In the genomic region with DNA sequence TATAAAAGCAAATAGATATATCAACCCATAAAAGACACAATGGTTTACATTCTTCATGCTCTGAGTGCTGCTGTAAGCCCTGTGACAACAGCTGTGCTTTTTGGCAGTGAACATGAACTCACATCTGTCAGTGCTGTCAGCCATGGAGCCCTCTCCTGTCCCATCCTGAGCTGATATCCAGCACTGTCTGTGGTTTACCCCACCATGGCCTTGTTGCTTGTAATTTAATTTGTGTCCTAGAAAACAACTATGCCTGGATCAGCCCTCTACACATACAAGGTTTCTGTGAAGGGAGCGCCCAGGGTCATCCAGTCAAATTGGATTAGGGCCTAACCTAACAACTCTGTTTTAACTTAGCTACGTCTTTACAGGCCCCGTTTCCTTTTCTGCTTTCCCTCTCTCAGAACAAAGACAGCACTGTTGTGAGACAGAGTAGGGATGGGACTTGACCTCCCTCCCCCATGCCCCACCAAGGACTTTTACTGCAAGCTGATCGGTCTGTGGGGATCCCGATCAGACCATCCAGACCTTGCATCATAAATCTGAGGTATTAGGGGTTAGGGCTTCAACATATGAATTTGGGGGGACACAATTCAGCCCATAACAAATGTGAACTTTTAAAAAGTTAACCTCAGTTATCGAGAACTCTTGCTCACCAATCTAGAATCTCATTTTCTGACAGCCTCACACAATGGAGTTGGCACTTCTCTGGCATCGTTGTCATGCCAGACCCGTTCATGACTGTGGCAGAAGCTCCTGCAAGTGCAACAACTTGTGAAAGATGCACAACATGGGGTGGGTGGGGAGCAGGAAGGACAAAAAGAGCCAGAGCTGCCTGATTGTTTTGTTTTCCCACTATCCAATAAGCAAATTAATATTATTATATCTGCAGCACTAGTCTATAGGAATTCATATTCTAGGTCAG, we compare ENCODE assay signal across 10 cellular contexts. TPM values are rescaled to one million over a fixed set of nuclear protein-coding genes. Genes with fewer than 3 reads are reported as not detected.
DNase-seq lines count a peak whose midpoint lies in the region; ATAC-seq and TF ChIP-seq lines count a peak whose summit lies in the region.
"Had no signal": no experiment of that assay in that cellular context is flagged by ENCODE, and none has a peak within 500 bp of the region (broad histone marks: within the 10 kb centered on the region; RNA-seq: fewer than 3 reads in every experiment).

No MANE protein-coding gene starts in this region.

- dilution Hi-C loops in mammary epithelial cell (cut with HindIII; ENCODE audit: low sequenced_read_pairs), result no loop called here

- intact Hi-C loops in mammary epithelial cell (cut with micrococcal nuclease) (loop anchor here (2.0 to 5.0 kb wide), 2 partner anchors 289 to 386 kb away; partner anchors contain the start of gene ABCD3), stomach (cut with DNase I; ENCODE audit: low total_unique reads) (no loop called here)

- peaks cover 8% of the 10 kb centered on the region for H3K4me1 Mint-ChIP-seq in activated naive CD8-positive, alpha-beta T cell treated with anti-CD3 and anti-CD28 coated beads, Interleukin-2, amount 50 U/mL, for 24 hours

- H3K4me3 ChIP-seq in mammary epithelial cell (replicated peaks in 1 of 3; ENCODE audit: insufficient read depth in 1 of 3, low read depth in 2 of 3, low read length in 3 of 3), result no peak overlapping the region
- H3K4me3 ChIP-seq in stomach, result no peak overlapping the region

- TF ChIP-seq EP300 in stomach (IDR thresholded peaks at IDR 0.05), result no peak

- H3K27ac Mint-ChIP-seq in activated naive CD8-positive, alpha-beta T cell treated with anti-CD3 and anti-CD28 coated beads, Interleukin-2, amount 50 U/mL, for 24 hours, result no peak overlapping the region

- H3K9me3 ChIP-seq in mammary epithelial cell (replicated peaks; ENCODE audit: insufficient read depth, low read length) (no peaks in the 10 kb centered on the region), stomach (no peaks in the 10 kb centered on the region)

- no peaks in the 10 kb centered on the region for H3K36me3 ChIP-seq in mammary epithelial cell (ENCODE audit: insufficient read depth, low read length)
- no peaks in the 10 kb centered on the region for H3K36me3 ChIP-seq in stomach

- H3K27ac ChIP-seq in mammary epithelial cell (ENCODE audit: insufficient read depth, low read depth, low read length) (peak overlapping the region; percentile 13), stomach (peak overlapping the region; percentile 24 to 84 (median 77))

- H3K36me3 Mint-ChIP-seq in activated naive CD8-positive, alpha-beta T cell treated with anti-CD3 and anti-CD28 coated beads, Interleukin-2, amount 50 U/mL, for 24 hours (ENCODE audit: low read depth), result no peaks in the 10 kb centered on the region

- H3K4me3 Mint-ChIP-seq in activated naive CD8-positive, alpha-beta T cell treated with anti-CD3 and anti-CD28 coated beads, Interleukin-2, amount 50 U/mL, for 24 hours, result no peak overlapping the region

- H3K9ac ChIP-seq in mammary epithelial cell (ENCODE audit: insufficient read depth, low read length), result peak overlapping the region; percentile 26

- peaks cover 1% of the 10 kb centered on the region for H3K27me3 Mint-ChIP-seq in activated naive CD8-positive, alpha-beta T cell treated with anti-CD3 and anti-CD28 coated beads, Interleukin-2, amount 50 U/mL, for 24 hours

- WGBS in mammary epithelial cell (ENCODE audit: low coverage, missing lambda C conversion rate), result 20% methylated on average over 8 of the region's 8 CpGs
- WGBS in stomach, 5 donors, result 39 to 54% (median 44%) methylated on average over 8 of the region's 8 CpGs

- H3K9me3 Mint-ChIP-seq in activated naive CD8-positive, alpha-beta T cell treated with anti-CD3 and anti-CD28 coated beads, Interleukin-2, amount 50 U/mL, for 24 hours, result no peaks in the 10 kb centered on the region

- peak overlapping the region; percentile 94 for H2AFZ ChIP-seq in mammary epithelial cell (ENCODE audit: low read depth, low read length)

- peaks cover 47% of the 10 kb centered on the region for H3K4me1 ChIP-seq in mammary epithelial cell (ENCODE audit: insufficient read depth, low read length)
- peaks cover 23 to 73% (median 35%) of the 10 kb centered on the region in 4 donors for H3K4me1 ChIP-seq in stomach

- H3K79me2 ChIP-seq in mammary epithelial cell (ENCODE audit: insufficient read depth, low read length), result no peaks in the 10 kb centered on the region

- in situ Hi-C loops in mammary epithelial cell (cut with MboI; ENCODE audit: low sequenced_read_pairs in 2 of 2), result loop anchor here (5.0 to 25.0 kb wide), 3 partner anchors 276 to 766 kb away; no protein-coding TSS in a partner anchor

- CTCF ChIA-PET in mammary epithelial cell (lab: Charles Lee; ENCODE audit: low non-redundant PET), result interaction anchor here (0.6 kb wide), 4 partner anchors 116 to 328 kb away, joined by 3 to 6 read pairs (median 4); no protein-coding TSS in a partner anchor

- H3K27me3 ChIP-seq in mammary epithelial cell (ENCODE audit: insufficient read depth, low read length) (no peaks in the 10 kb centered on the region), stomach (no peaks in the 10 kb centered on the region)

- no peaks in the 10 kb centered on the region for H4K20me1 ChIP-seq in mammary epithelial cell (ENCODE audit: insufficient read depth, low read length)

- DNase-seq in NCI-H2029 (lab: John Stamatoyannopoulos, UW), result peak; percentile 64
- peak; percentile 34 for DNase-seq in mammary epithelial cell
- DNase-seq in left lobe of liver (ENCODE audit: low spot score), result no peak
- no peak for DNase-seq in stomach
- DNase-seq in activated naive CD8-positive, alpha-beta T cell treated with anti-CD3 and anti-CD28 coated beads, Interleukin-2, amount 50 U/mL, for 24 hours, result no peak
- no peak for DNase-seq in activated CD4-positive, CD25-positive, alpha-beta regulatory T cell treated with anti-CD3 and anti-CD28 coated beads, Interleukin-2, amount 50 U/mL, for 72 hours
- DNase-seq: EL, T-helper 2 cell had no signal

- no TSS peak for BruUV-seq in mammary epithelial cell (replicated peaks; lab: Mats Ljungman, UMichigan)

- H3K4me2 ChIP-seq in mammary epithelial cell (ENCODE audit: insufficient read depth, low read depth, low read length), result peak overlapping the region; percentile 35

- peak; percentile 29 for ATAC-seq in left lobe of liver
- ATAC-seq in activated naive CD8-positive, alpha-beta T cell treated with anti-CD3 and anti-CD28 coated beads, Interleukin-2, amount 50 U/mL, for 24 hours, result no peak
- no peak for ATAC-seq in HG03469 (IDR thresholded peaks at IDR 0.05; ENCODE audit: unreplicated experiment)
- no peak for ATAC-seq in GM18519 (IDR thresholded peaks at IDR 0.05; ENCODE audit: low FRiP score, unreplicated experiment)

- TF ChIP-seq CTCF in mammary epithelial cell (conservative IDR thresholded peaks at IDR 0.05 in 1 of 2, IDR thresholded peaks at IDR 0.05 in 1 of 2; ENCODE audit: extremely low read depth in 1 of 2, insufficient read depth in 1 of 2, low read depth in 1 of 2, low read length in 2 of 2), result no peak
- no peak for TF ChIP-seq CTCF in stomach (IDR thresholded peaks at IDR 0.05)

- TF ChIP-seq POLR2A in stomach (IDR thresholded peaks at IDR 0.05), result no peak

RNA-seq across cellular contexts. Expression of gene SLC44A3, which starts 16.4 kb away (rescaled TPM):
- 1 to 10 TPM; 5.8 to 6.4 TPM for total RNA-seq in mammary epithelial cell
- polyA plus RNA-seq in mammary epithelial cell, result 3.6 TPM
- polyA minus RNA-seq in mammary epithelial cell, result 6.0 TPM
- 3.1 TPM for total RNA-seq in left lobe of liver
- 10 to 100 TPM in 2 of 5 donors, 1 to 10 TPM in 2, not detected in 1; 3.1 to 80.3 (median 12.5) TPM for total RNA-seq in stomach
- polyA plus RNA-seq in stomach, result 10 to 100 TPM; 11.6 to 17.1 (median 12.0) TPM

Comparison
In these comparisons a context has a peak if more than half of its experiments do, and no peak if none do; other contexts are left out.
1. DNase-seq: peak in NCI-H2029 (single experiment) and mammary epithelial cell (single experiment); none in left lobe of liver (single experiment), stomach (single experiment), activated naive CD8-positive, alpha-beta T cell treated with anti-CD3 and anti-CD28 coated beads, Interleukin-2, amount 50 U/mL, for 24 hours (single experiment) and activated CD4-positive, CD25-positive, alpha-beta regulatory T cell treated with anti-CD3 and anti-CD28 coated beads, Interleukin-2, amount 50 U/mL, for 72 hours (single experiment).